ENCODE assay signal across 3 cellular contexts in genomic region chr5:113678202-113678601, GRCh38.
TF ChIP-seq lines count a peak whose summit lies in the region.

No MANE protein-coding gene starts in this region.

TF ChIP-seq in HepG2, 621 proteins besides CTCF, POLR2A, EP300 and RAD21:
- TF ChIP-seq ZNF44 (CRISPR knock-in tag; IDR thresholded peaks at IDR 0.05), result no peak
- no peak for TF ChIP-seq GLMP (CRISPR knock-in tag; IDR thresholded peaks at IDR 0.05; ENCODE audit: borderline replicate concordance)
- TF ChIP-seq SMAD9 (CRISPR knock-in tag; IDR thresholded peaks at IDR 0.05), result no peak
- no peak for TF ChIP-seq RCOR2 (CRISPR knock-in tag; IDR thresholded peaks at IDR 0.05)
- no peak for TF ChIP-seq ZNF501 (CRISPR knock-in tag; IDR thresholded peaks at IDR 0.05)
- no peak for TF ChIP-seq SRSF4 (IDR thresholded peaks at IDR 0.05; ENCODE audit: low read depth, low read length, poor library complexity, severe bottlenecking)
- peak; percentile 34; the same call in 1 of the 2 replicates for TF ChIP-seq ATF7 (IDR thresholded peaks at IDR 0.05)
- no peak for TF ChIP-seq ATF7 (CRISPR knock-in tag; IDR thresholded peaks at IDR 0.05)
- TF ChIP-seq CEBPB (IDR thresholded peaks at IDR 0.05; ENCODE audit: borderline replicate concordance, low read depth, low read length), result 0 out of 2 replicates have a peak, but pooled peaks have one; percentile 8
- no peak for TF ChIP-seq POLR2AphosphoS5 (IDR thresholded peaks at IDR 0.05; ENCODE audit: low read depth, low read length)
- no peak for TF ChIP-seq SKIL (CRISPR knock-in tag; IDR thresholded peaks at IDR 0.05; ENCODE audit: borderline replicate concordance)
TF ChIP-seq in HepG2: peak in this region for 2.

TF ChIP-seq in H1, 55 proteins besides CTCF, POLR2A, EP300 and RAD21:
- TF ChIP-seq TEAD4 (IDR thresholded peaks at IDR 0.05; ENCODE audit: low read depth, low read length) (no peak), CTBP2 (IDR thresholded peaks at IDR 0.05; ENCODE audit: borderline replicate concordance, insufficient read depth, insufficient read length, low read length) (no peak), SIX5 (IDR thresholded peaks at IDR 0.05; ENCODE audit: low read depth, low read length) (no peak), ATF2 (IDR thresholded peaks at IDR 0.05; ENCODE audit: low read length) (no peak), KDM4A (IDR thresholded peaks at IDR 0.05; ENCODE audit: low read depth, low read length, severe bottlenecking) (no peak), SUZ12 (IDR thresholded peaks at IDR 0.05; ENCODE audit: low read length) (no peak), RFX5 (IDR thresholded peaks at IDR 0.05; ENCODE audit: borderline replicate concordance, low read depth, low read length) (no peak), CREB1 (IDR thresholded peaks at IDR 0.05) (no peak), FOSL1 (IDR thresholded peaks at IDR 0.05; ENCODE audit: insufficient read depth, low read depth, low read length) (no peak), EZH2 (IDR thresholded peaks at IDR 0.05; ENCODE audit: low read depth, low read length, severe bottlenecking) (no peak), SIRT6 (IDR thresholded peaks at IDR 0.05; ENCODE audit: low read length) (no peak), E2F6 (IDR thresholded peaks at IDR 0.05) (no peak), NRF1 (IDR thresholded peaks at IDR 0.05; ENCODE audit: low read depth, low read length) (no peak), PHF8 (conservative IDR thresholded peaks at IDR 0.05; ENCODE audit: low read depth, low read length) (no peak), SP4 (IDR thresholded peaks at IDR 0.05; ENCODE audit: low read length) (no peak), HDAC2 (IDR thresholded peaks at IDR 0.05; ENCODE audit: borderline replicate concordance in 1 of 2, low read depth in 2 of 2, low read length in 2 of 2) (no peak), BACH1 (IDR thresholded peaks at IDR 0.05; ENCODE audit: low read length) (no peak), BCL11A (IDR thresholded peaks at IDR 0.05; ENCODE audit: low read depth in 2 of 2, low read length in 2 of 2) (no peak), EGR1 (IDR thresholded peaks at IDR 0.05; ENCODE audit: borderline replicate concordance, low read depth, low read length) (no peak), RNF2 (IDR thresholded peaks at IDR 0.05; ENCODE audit: borderline replicate concordance, low read depth, low read length, missing control alignments, poor library complexity, severe bottlenecking) (no peak)
TF ChIP-seq in H1: peak in this region for 0.

TF ChIP-seq in neural cell, 6 proteins besides CTCF, POLR2A, EP300 and RAD21:
- no peak for TF ChIP-seq EZH2 (IDR thresholded peaks at IDR 0.05; ENCODE audit: borderline replicate concordance, insufficient read depth, low read length, poor library complexity, severe bottlenecking)
- no peak for TF ChIP-seq POLR2AphosphoS5 (IDR thresholded peaks at IDR 0.05)
- no peak for TF ChIP-seq SMC3 (conservative IDR thresholded peaks at IDR 0.05; ENCODE audit: poor library complexity)
- no peak for TF ChIP-seq REST (IDR thresholded peaks at IDR 0.05; ENCODE audit: borderline replicate concordance)
